Comparison of ENCODE assay signal across 8 cellular contexts in genomic region chr19:38736036-38736412, GRCh38. TPM values are rescaled to one million over a fixed set of nuclear protein-coding genes. Genes with fewer than 3 reads are reported as not detected.
A peak's percentile ranks its signal among the peaks of the same experiment; 100 is the strongest.
DNase-seq lines count a peak whose midpoint lies in the region; FAIRE-seq and TF ChIP-seq lines count a peak whose summit lies in the region.

No MANE protein-coding gene starts in this region.

- H3K4me3 ChIP-seq in SJCRH30 (peak overlapping the region; percentile 22; the same call in 1 of the 2 replicates), ascending aorta (peak overlapping the region; percentile 42 to 63)

- TF ChIP-seq CTCF in ascending aorta (IDR thresholded peaks at IDR 0.05): no peak

- intact Hi-C loops in ascending aorta (cut with DNase I): no loop called here

- peak; percentile 38 for DNase-seq in GM18507 (ENCODE audit: extremely low spot score, insufficient read length, low read depth)
- no peak for DNase-seq in SJCRH30
- no peak for DNase-seq in ascending aorta (ENCODE audit: low spot score in 2 of 2)
- DNase-seq in iPS-NIHi7 (ENCODE audit: extremely low spot score): peak; percentile 52
- peak; percentile 58 to 61 for DNase-seq in stimulated activated CD4-positive, alpha-beta T cell treated with anti-CD3 and anti-CD28 coated beads, Interleukin-4, amount 100 ng/mL, for 4 hours
- no peak for DNase-seq in cerebellar nuclear complex (lab: John Stamatoyannopoulos, UW)
- no peak for DNase-seq in inferior parietal cortex (ENCODE audit: extremely low spot score)
- DNase-seq in NCI-H1436 (lab: John Stamatoyannopoulos, UW): no peak

- no peak for FAIRE-seq in GM18507 (lab: Jason Lieb, UNC)

- peaks cover 13% of the 10 kb centered on the region for H3K36me3 ChIP-seq in SJCRH30
- peaks cover 3 to 12% of the 10 kb centered on the region in 2 donors for H3K36me3 ChIP-seq in ascending aorta

- H3K9me3 ChIP-seq in SJCRH30 (replicated peaks): no peaks in the 10 kb centered on the region
- H3K9me3 ChIP-seq in ascending aorta: no peaks in the 10 kb centered on the region

- H3K27ac ChIP-seq in SJCRH30 (no peak overlapping the region), ascending aorta (peak overlapping the region in 1 of 2 donors; percentile 5)

- H3K27me3 ChIP-seq in SJCRH30 (no peaks in the 10 kb centered on the region), ascending aorta (no peaks in the 10 kb centered on the region)

- H3K4me1 ChIP-seq in SJCRH30: peaks cover 13% of the 10 kb centered on the region
- peaks cover 6 to 20% of the 10 kb centered on the region in 2 donors for H3K4me1 ChIP-seq in ascending aorta

RNA-seq across cellular contexts. Expression of gene CAPN12, which starts 8.2 kb away (rescaled TPM):
- total RNA-seq in SJCRH30 (2014; rRNA removed; shearing (Covaris generic)): not detected in 2 replicates
- total RNA-seq in ascending aorta: not detected

RNA-seq across cellular contexts. Expression of gene LGALS7, which starts 37.3 kb away (rescaled TPM):
- 0.28 and 0.71 TPM in 2 replicates for total RNA-seq in SJCRH30 (2014; rRNA removed; shearing (Covaris generic))
- not detected for total RNA-seq in ascending aorta

RNA-seq across cellular contexts. Expression of gene LGALS7B, which starts 53.0 kb away (rescaled TPM):
- not detected in 2 replicates for total RNA-seq in SJCRH30 (2014; rRNA removed; shearing (Covaris generic))
- total RNA-seq in ascending aorta: not detected

Comparison
In these comparisons a context has a peak if more than half of its experiments do, and no peak if none do; other contexts are left out.
1. DNase-seq: peak in GM18507 (single experiment), iPS-NIHi7 (single experiment) and stimulated activated CD4-positive, alpha-beta T cell treated with anti-CD3 and anti-CD28 coated beads, Interleukin-4, amount 100 ng/mL, for 4 hours (2 of 2); none in SJCRH30 (0 of 2), ascending aorta (0 of 2), cerebellar nuclear complex (0 of 2), inferior parietal cortex (single experiment) and NCI-H1436 (single experiment).